In the genomic region with DNA sequence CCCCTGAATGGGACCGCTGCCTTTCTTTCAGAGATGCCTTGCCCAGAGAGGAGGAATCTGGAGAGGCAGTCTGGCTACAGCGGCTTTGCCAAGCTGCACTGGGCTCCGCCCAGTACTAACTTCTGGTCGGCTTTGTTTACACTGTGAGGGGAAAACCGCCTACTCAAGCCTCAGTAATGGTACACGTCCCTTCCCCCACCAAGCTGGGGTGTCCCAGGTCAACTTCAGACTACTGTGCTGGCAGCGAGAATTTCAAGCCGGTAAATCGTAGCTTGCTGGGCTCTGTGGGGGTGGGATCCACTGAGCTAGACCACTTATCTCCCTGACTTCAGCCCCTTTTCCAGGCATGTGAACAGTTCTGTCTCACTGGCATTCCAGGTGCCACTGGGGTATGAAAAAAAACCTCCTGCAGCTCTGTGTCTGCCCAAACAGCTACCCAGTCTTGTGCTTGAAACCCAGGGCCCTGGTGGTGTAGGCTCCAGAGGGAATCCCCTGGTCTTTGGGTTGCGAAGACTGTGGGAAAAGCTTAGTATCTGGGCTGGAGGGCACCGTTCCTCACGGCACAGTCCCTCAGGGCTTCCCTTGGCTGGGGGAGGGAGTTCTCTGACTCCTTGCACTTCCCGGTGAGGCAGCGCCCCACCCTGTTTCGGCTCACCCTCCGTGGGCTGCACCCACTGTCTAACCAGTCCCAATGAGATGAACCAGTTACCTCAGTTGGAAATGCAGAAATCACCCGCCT, we compare ENCODE assay signal across 1 cellular context.
TF ChIP-seq lines count a peak whose summit lies in the region.

No MANE protein-coding gene starts in this region.

TF ChIP-seq in endothelial cell of umbilical vein, 7 proteins besides CTCF, POLR2A, EP300 and RAD21:
- TF ChIP-seq EZH2 (IDR thresholded peaks at IDR 0.05; ENCODE audit: borderline replicate concordance, low read depth, low read length, severe bottlenecking) = no peak
- TF ChIP-seq MYC (IDR thresholded peaks at IDR 0.05; ENCODE audit: low read depth, low read length) = no peak
- TF ChIP-seq, protein P1, sequence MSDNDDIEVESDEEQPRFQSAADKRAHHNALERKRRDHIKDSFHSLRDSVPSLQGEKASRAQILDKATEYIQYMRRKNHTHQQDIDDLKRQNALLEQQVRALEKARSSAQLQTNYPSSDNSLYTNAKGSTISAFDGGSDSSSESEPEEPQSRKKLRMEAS (IDR thresholded peaks at IDR 0.05; ENCODE audit: insufficient read depth, insufficient read length) = no peak
- TF ChIP-seq JUN (IDR thresholded peaks at IDR 0.05; ENCODE audit: borderline replicate concordance, insufficient read depth, insufficient read length, low read depth) = no peak
- TF ChIP-seq GATA2 (IDR thresholded peaks at IDR 0.05; ENCODE audit: insufficient read depth, insufficient read length, low read depth, low read length) = no peak
- no peak for TF ChIP-seq POLR2AphosphoS5 (IDR thresholded peaks at IDR 0.05; ENCODE audit: insufficient read depth, low read depth, low read length)
- TF ChIP-seq FOS (IDR thresholded peaks at IDR 0.05; ENCODE audit: borderline replicate concordance, insufficient read depth, low read length) = no peak
TF ChIP-seq in endothelial cell of umbilical vein: peak in this region for 0.
